In genomic region chr18:66124394-66124793, GRCh38 we compare ENCODE assay signal across 20 cellular contexts.
DNase-seq lines count a peak whose midpoint lies in the region; ATAC-seq and TF ChIP-seq lines count a peak whose summit lies in the region.
"Had no signal": no experiment of that assay in that cellular context is flagged by ENCODE, and none has a peak within 500 bp of the region (broad histone marks: within the 10 kb centered on the region; RNA-seq: fewer than 3 reads in every experiment).

No MANE protein-coding gene starts in this region.

- H3K36me3 Mint-ChIP-seq in T-cell, result no peaks in the 10 kb centered on the region
- H3K36me3 Mint-ChIP-seq: activated naive CD8-positive, alpha-beta T cell treated with anti-CD3 and anti-CD28 coated beads, Interleukin-2, amount 10 ng/mL, durations not matched to agents 7 days and 5 days had no signal

- TF ChIP-seq CTCF in GM12874 (IDR thresholded peaks at IDR 0.05; ENCODE audit: insufficient read depth, low read depth, low read length) (peak; percentile 26; the same call in 1 of the 2 replicates), epithelial cell of proximal tubule (conservative IDR thresholded peaks at IDR 0.05; ENCODE audit: low read depth, low read length) (peak; percentile 4)

- H3K9me3 Mint-ChIP-seq in T-cell, result peaks cover 0 to 7% (median 5%) of the 10 kb centered on the region in 3 donors
- H3K9me3 Mint-ChIP-seq: activated naive CD8-positive, alpha-beta T cell treated with anti-CD3 and anti-CD28 coated beads, Interleukin-2, amount 10 ng/mL, durations not matched to agents 7 days and 5 days had no signal

- H3K4me3 Mint-ChIP-seq in T-cell, result no peak overlapping the region
- H3K4me3 Mint-ChIP-seq: activated naive CD8-positive, alpha-beta T cell treated with anti-CD3 and anti-CD28 coated beads, Interleukin-2, amount 10 ng/mL, durations not matched to agents 7 days and 5 days; CD4-positive, alpha-beta T cell had no signal

- POLR2A ChIA-PET in T-cell (lab: Charles Lee), result no interaction called here

- DNase-seq in DMS 273 (lab: John Stamatoyannopoulos, UW; ENCODE audit: unreplicated experiment), result peak; percentile 39
- DNase-seq in DMS 273 treated with DMSO at 0.1 percent for 48 hours (lab: John Stamatoyannopoulos, UW), result no peak
- peak; percentile 63 for DNase-seq in NCI-H69 (lab: John Stamatoyannopoulos, UW)
- no peak for DNase-seq in epithelial cell of proximal tubule (ENCODE audit: low read depth)
- DNase-seq in NCI-H526 (lab: John Stamatoyannopoulos, UW), result no peak
- no peak for DNase-seq in T-cell
- DNase-seq: 8988T; activated naive CD8-positive, alpha-beta T cell treated with anti-CD3 and anti-CD28 coated beads, Interleukin-2, amount 10 ng/mL, durations not matched to agents 7 days and 5 days; activated T-cell treated with anti-CD3 and anti-CD28 coated beads for 4 hours; CD4-positive, alpha-beta T cell; central memory CD4-positive, alpha-beta T cell; MM.1S; occipital lobe; small intestine; stimulated activated naive CD8-positive, alpha-beta T cell treated with anti-CD3 and anti-CD28 coated beads, Interleukin-15, Interleukin-2, amounts not matched to agents 100 U/mL and 50 U/mL, for 24 hours; T-helper 1 cell had no signal

- H3K27ac Mint-ChIP-seq in T-cell, result no peak overlapping the region
- H3K27ac Mint-ChIP-seq: activated naive CD8-positive, alpha-beta T cell treated with anti-CD3 and anti-CD28 coated beads, Interleukin-2, amount 10 ng/mL, durations not matched to agents 7 days and 5 days; CD4-positive, alpha-beta T cell had no signal

- H3K27me3 Mint-ChIP-seq in T-cell, result no peaks in the 10 kb centered on the region
- H3K27me3 Mint-ChIP-seq: activated naive CD8-positive, alpha-beta T cell treated with anti-CD3 and anti-CD28 coated beads, Interleukin-2, amount 10 ng/mL, durations not matched to agents 7 days and 5 days; CD4-positive, alpha-beta T cell had no signal

- ATAC-seq in T-cell (replicated peaks in 1 of 4) (no peak), HG03442 (IDR thresholded peaks at IDR 0.05; ENCODE audit: unreplicated experiment) (no peak)
- ATAC-seq: gastroesophageal sphincter; Panc1; stimulated activated naive CD8-positive, alpha-beta T cell treated with anti-CD3 and anti-CD28 coated beads, Interleukin-15, Interleukin-2, amounts not matched to agents 100 U/mL and 50 U/mL, for 24 hours had no signal

- no peaks in the 10 kb centered on the region for H3K4me1 Mint-ChIP-seq in T-cell
- H3K4me1 Mint-ChIP-seq: activated naive CD8-positive, alpha-beta T cell treated with anti-CD3 and anti-CD28 coated beads, Interleukin-2, amount 10 ng/mL, durations not matched to agents 7 days and 5 days had no signal

- CTCF ChIA-PET in T-cell (lab: Charles Lee), result no interaction called here

- no peak overlapping the region for H3K4me3 ChIP-seq in epithelial cell of proximal tubule (ENCODE audit: low read depth, low read length)
- H3K4me3 ChIP-seq: gastroesophageal sphincter had no signal

Comparison
In these comparisons a context has a peak if more than half of its experiments do, and no peak if none do; other contexts are left out.
1. DNase-seq: peak in DMS 273 (single experiment) and NCI-H69 (single experiment); none in DMS 273 treated with DMSO at 0.1 percent for 48 hours (single experiment), epithelial cell of proximal tubule (single experiment), NCI-H526 (0 of 2) and T-cell (0 of 34).